8 cellular contexts compared by ENCODE assay signal in genomic region chr20:7113577-7114466, GRCh38.
A peak's percentile ranks its signal among the peaks of the same experiment; 100 is the strongest.
DNase-seq lines count a peak whose midpoint lies in the region; ATAC-seq and TF ChIP-seq lines count a peak whose summit lies in the region.

No MANE protein-coding gene starts in this region.

- no peak overlapping the region for H3K27ac Mint-ChIP-seq in T-helper 2 cell treated with Interferon-gamma antibody and Interleukin-4, amounts not matched to agents 5 μg/mL and 100 μg/mL, for 36 hours

- H3K36me3 ChIP-seq in OCI-LY3 (replicated peaks; ENCODE audit: low read depth, low read length) (no peaks in the 10 kb centered on the region), uterus (no peaks in the 10 kb centered on the region)

- H3K4me3 Mint-ChIP-seq in T-helper 2 cell treated with Interferon-gamma antibody and Interleukin-4, amounts not matched to agents 5 μg/mL and 100 μg/mL, for 36 hours, result no peak overlapping the region

- no peak overlapping the region for H3K4me2 ChIP-seq in OCI-LY3 (ENCODE audit: low read length)

- no peak overlapping the region for H3K9ac ChIP-seq in OCI-LY3 (ENCODE audit: low read length)

- TF ChIP-seq CTCF in HFF-Myc (IDR thresholded peaks at IDR 0.05; ENCODE audit: low read depth, low read length, missing control alignments) (peak; percentile 54), OCI-LY3 (IDR thresholded peaks at IDR 0.05; ENCODE audit: low read depth, low read length) (peak; percentile 54), fibroblast of villous mesenchyme (IDR thresholded peaks at IDR 0.05; ENCODE audit: insufficient read depth, low read depth, low read length) (peak; percentile 59), uterus (IDR thresholded peaks at IDR 0.05) (no peak)

- H3K4me1 ChIP-seq in OCI-LY3 (ENCODE audit: low read length), result no peaks in the 10 kb centered on the region
- H3K4me1 ChIP-seq in uterus, result no peaks in the 10 kb centered on the region

- no peak for ATAC-seq in GM21737 (IDR thresholded peaks at IDR 0.05; ENCODE audit: unreplicated experiment)

- H3K79me2 ChIP-seq in OCI-LY3 (ENCODE audit: low read length), result no peaks in the 10 kb centered on the region

- no peak overlapping the region for H2AFZ ChIP-seq in OCI-LY3 (ENCODE audit: low read depth, low read length)

- H3K27me3 Mint-ChIP-seq in T-helper 2 cell treated with Interferon-gamma antibody and Interleukin-4, amounts not matched to agents 5 μg/mL and 100 μg/mL, for 36 hours (ENCODE audit: low read depth), result no peaks in the 10 kb centered on the region

- H3K27me3 ChIP-seq in OCI-LY3 (ENCODE audit: low read depth, low read length), result no peaks in the 10 kb centered on the region
- no peaks in the 10 kb centered on the region for H3K27me3 ChIP-seq in uterus

- no peaks in the 10 kb centered on the region for H4K20me1 ChIP-seq in OCI-LY3 (ENCODE audit: insufficient read depth, low read length)

- H3K9me3 ChIP-seq in OCI-LY3 (ENCODE audit: insufficient read depth, low read length) (no peaks in the 10 kb centered on the region), uterus (no peaks in the 10 kb centered on the region)

- H3K27ac ChIP-seq in OCI-LY3 (ENCODE audit: low read length) (no peak overlapping the region), uterus (no peak overlapping the region)

- H3K4me1 Mint-ChIP-seq in T-helper 2 cell treated with Interferon-gamma antibody and Interleukin-4, amounts not matched to agents 5 μg/mL and 100 μg/mL, for 36 hours (ENCODE audit: low read depth), result no peaks in the 10 kb centered on the region

- TF ChIP-seq POLR2A in uterus (IDR thresholded peaks at IDR 0.05), result no peak

- H3K4me3 ChIP-seq in HFF-Myc (replicated peaks; ENCODE audit: low read depth, low read length) (no peak overlapping the region), OCI-LY3 (ENCODE audit: low read length) (no peak overlapping the region), fibroblast of villous mesenchyme (ENCODE audit: low read depth, low read length) (no peak overlapping the region), uterus (no peak overlapping the region)

- DNase-seq in Ammon's horn (ENCODE audit: low spot score), result peak; percentile 52
- peak; percentile 15 for DNase-seq in HFF-Myc (ENCODE audit: extremely low read depth, low read depth)
- peak; percentile 46 for DNase-seq in fibroblast of villous mesenchyme (ENCODE audit: low read depth)
- DNase-seq in retina, result peak; percentile 66
- DNase-seq in uterus, result no peak
- no peak for DNase-seq in T-helper 2 cell treated with Interferon-gamma antibody and Interleukin-4, amounts not matched to agents 5 μg/mL and 100 μg/mL, for 36 hours (ENCODE audit: low spot score)

- peaks cover 2% of the 10 kb centered on the region for H3K36me3 Mint-ChIP-seq in T-helper 2 cell treated with Interferon-gamma antibody and Interleukin-4, amounts not matched to agents 5 μg/mL and 100 μg/mL, for 36 hours (ENCODE audit: low read depth)

- H3K9me3 Mint-ChIP-seq in T-helper 2 cell treated with Interferon-gamma antibody and Interleukin-4, amounts not matched to agents 5 μg/mL and 100 μg/mL, for 36 hours, result peaks cover 5% of the 10 kb centered on the region

- intact Hi-C loops in uterus (cut with DNase I; ENCODE audit: low total_unique reads), result no loop called here

Comparison
In these comparisons a context has a peak if more than half of its experiments do, and no peak if none do; other contexts are left out.
1. DNase-seq: peak in Ammon's horn (single experiment), HFF-Myc (single experiment), fibroblast of villous mesenchyme (single experiment) and retina (single experiment); none in uterus (0 of 2) and T-helper 2 cell treated with Interferon-gamma antibody and Interleukin-4, amounts not matched to agents 5 μg/mL and 100 μg/mL, for 36 hours (single experiment).
2. CTCF ChIP-seq: peak in HFF-Myc (single experiment), OCI-LY3 (single experiment) and fibroblast of villous mesenchyme (single experiment); none in uterus (0 of 4).